In the genomic region with DNA sequence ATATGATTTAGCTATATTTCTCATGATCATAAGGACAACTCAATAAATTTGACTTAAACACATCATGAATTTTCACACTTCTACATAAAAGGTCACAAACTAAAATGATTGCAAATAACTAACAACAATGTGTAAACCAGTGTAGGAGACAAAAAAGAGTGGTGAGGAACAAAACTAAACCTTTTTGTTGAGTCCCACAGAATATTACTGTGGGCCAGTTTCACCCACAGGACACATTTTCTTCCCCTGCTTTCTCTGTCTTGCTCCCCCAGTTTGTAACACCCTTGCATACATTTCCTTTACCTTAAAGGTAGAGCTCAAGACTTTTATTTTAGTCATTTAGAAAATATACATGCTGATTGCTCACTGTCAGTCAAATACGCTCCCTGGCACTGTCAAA, we compare ENCODE assay signal across 1 cellular context.
TF ChIP-seq lines count a peak whose summit lies in the region.

No MANE protein-coding gene starts in this region.

TF ChIP-seq in GM23338, 12 proteins besides CTCF, POLR2A, EP300 and RAD21 (continued from another document):
- TF ChIP-seq, protein P1, sequence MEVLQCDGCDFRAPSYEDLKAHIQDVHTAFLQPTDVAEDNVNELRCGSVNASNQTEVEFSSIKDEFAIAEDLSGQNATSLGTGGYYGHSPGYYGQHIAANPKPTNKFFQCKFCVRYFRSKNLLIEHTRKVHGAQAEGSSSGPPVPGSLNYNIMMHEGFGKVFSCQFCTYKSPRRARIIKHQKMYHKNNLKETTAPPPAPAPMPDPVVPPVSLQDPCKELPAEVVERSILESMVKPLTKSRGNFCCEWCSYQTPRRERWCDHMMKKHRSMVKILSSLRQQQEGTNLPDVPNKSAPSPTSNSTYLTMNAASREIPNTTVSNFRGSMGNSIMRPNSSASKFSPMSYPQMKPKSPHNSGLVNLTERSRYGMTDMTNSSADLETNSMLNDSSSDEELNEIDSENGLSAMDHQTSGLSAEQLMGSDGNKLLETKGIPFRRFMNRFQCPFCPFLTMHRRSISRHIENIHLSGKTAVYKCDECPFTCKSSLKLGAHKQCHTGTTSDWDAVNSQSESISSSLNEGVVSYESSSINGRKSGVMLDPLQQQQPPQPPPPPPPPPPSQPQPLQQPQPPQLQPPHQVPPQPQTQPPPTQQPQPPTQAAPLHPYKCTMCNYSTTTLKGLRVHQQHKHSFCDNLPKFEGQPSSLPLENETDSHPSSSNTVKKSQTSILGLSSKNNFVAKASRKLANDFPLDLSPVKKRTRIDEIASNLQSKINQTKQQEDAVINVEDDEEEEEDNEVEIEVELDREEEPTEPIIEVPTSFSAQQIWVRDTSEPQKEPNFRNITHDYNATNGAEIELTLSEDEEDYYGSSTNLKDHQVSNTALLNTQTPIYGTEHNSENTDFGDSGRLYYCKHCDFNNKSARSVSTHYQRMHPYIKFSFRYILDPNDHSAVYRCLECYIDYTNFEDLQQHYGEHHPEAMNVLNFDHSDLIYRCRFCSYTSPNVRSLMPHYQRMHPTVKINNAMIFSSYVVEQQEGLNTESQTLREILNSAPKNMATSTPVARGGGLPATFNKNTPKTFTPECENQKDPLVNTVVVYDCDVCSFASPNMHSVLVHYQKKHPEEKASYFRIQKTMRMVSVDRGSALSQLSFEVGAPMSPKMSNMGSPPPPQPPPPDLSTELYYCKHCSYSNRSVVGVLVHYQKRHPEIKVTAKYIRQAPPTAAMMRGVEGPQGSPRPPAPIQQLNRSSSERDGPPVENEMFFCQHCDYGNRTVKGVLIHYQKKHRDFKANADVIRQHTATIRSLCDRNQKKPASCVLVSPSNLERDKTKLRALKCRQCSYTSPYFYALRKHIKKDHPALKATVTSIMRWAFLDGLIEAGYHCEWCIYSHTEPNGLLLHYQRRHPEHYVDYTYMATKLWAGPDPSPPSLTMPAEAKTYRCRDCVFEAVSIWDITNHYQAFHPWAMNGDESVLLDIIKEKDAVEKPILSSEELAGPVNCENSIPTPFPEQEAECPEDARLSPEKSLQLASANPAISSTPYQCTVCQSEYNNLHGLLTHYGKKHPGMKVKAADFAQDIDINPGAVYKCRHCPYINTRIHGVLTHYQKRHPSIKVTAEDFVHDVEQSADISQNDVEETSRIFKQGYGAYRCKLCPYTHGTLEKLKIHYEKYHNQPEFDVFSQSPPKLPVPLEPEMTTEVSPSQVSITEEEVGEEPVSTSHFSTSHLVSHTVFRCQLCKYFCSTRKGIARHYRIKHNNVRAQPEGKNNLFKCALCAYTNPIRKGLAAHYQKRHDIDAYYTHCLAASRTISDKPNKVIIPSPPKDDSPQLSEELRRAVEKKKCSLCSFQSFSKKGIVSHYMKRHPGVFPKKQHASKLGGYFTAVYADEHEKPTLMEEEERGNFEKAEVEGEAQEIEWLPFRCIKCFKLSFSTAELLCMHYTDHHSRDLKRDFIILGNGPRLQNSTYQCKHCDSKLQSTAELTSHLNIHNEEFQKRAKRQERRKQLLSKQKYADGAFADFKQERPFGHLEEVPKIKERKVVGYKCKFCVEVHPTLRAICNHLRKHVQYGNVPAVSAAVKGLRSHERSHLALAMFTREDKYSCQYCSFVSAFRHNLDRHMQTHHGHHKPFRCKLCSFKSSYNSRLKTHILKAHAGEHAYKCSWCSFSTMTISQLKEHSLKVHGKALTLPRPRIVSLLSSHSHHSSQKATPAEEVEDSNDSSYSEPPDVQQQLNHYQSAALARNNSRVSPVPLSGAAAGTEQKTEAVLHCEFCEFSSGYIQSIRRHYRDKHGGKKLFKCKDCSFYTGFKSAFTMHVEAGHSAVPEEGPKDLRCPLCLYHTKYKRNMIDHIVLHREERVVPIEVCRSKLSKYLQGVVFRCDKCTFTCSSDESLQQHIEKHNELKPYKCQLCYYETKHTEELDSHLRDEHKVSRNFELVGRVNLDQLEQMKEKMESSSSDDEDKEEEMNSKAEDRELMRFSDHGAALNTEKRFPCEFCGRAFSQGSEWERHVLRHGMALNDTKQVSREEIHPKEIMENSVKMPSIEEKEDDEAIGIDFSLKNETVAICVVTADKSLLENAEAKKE (CRISPR knock-in tag; IDR thresholded peaks at IDR 0.05): no peak
- TF ChIP-seq ZNF331 (CRISPR knock-in tag; IDR thresholded peaks at IDR 0.05; ENCODE audit: low read depth): no peak
- TF ChIP-seq CREB1 (CRISPR knock-in tag; IDR thresholded peaks at IDR 0.05; ENCODE audit: low read depth): no peak
- no peak for TF ChIP-seq NANOG (IDR thresholded peaks at IDR 0.05; ENCODE audit: borderline replicate concordance)
- no peak for TF ChIP-seq JUNB (IDR thresholded peaks at IDR 0.05; ENCODE audit: unreplicated experiment)
- no peak for TF ChIP-seq POLR2AphosphoS5 (IDR thresholded peaks at IDR 0.05; ENCODE audit: low read depth)
- TF ChIP-seq, protein P2, sequence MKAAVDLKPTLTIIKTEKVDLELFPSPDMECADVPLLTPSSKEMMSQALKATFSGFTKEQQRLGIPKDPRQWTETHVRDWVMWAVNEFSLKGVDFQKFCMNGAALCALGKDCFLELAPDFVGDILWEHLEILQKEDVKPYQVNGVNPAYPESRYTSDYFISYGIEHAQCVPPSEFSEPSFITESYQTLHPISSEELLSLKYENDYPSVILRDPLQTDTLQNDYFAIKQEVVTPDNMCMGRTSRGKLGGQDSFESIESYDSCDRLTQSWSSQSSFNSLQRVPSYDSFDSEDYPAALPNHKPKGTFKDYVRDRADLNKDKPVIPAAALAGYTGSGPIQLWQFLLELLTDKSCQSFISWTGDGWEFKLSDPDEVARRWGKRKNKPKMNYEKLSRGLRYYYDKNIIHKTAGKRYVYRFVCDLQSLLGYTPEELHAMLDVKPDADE (IDR thresholded peaks at IDR 0.05): no peak
